In the genomic region with DNA sequence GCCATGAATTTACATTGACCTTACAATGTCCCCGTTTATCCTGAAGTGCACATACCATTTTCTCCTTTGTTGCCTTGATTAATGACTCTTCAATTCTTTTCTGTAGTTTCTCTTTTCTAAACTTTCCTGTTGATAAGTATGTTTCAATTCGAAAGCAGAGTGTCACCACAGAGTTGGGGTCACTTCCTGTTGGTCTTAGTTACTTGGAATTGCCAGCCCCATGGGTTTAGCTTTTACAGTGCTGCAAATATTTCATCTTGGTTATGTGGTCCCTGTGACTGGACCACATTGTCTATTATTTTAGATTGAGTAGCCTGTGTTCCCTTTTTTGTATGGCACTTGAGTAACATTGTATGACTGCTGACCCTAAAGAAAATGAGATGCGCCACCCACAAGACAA, we compare ENCODE assay signal across 13 cellular contexts.
DNase-seq lines count a peak whose midpoint lies in the region; ATAC-seq and TF ChIP-seq lines count a peak whose summit lies in the region.
"Had no signal": no experiment of that assay in that cellular context is flagged by ENCODE, and none has a peak within 500 bp of the region (broad histone marks: within the 10 kb centered on the region; RNA-seq: fewer than 3 reads in every experiment).

No MANE protein-coding gene starts in this region.

- H3K27me3 ChIP-seq in tibial artery, result no peaks in the 10 kb centered on the region
- H3K27me3 ChIP-seq: breast epithelium had no signal

- H3K4me1 ChIP-seq in tibial artery, result no peaks in the 10 kb centered on the region
- H3K4me1 ChIP-seq: breast epithelium had no signal

- DNase-seq in GM12864 (ENCODE audit: low read depth) (peak; percentile 13), NOMO-1 treated with DMSO at 0.1 percent for 48 hours (lab: John Stamatoyannopoulos, UW; ENCODE audit: unreplicated experiment) (peak; percentile 42), superior temporal gyrus (ENCODE audit: extremely low spot score) (no peak), tibial artery (no peak), NCI-H1105 (lab: John Stamatoyannopoulos, UW) (no peak)
- no peak for DNase-seq in activated effector memory CD4-positive, alpha-beta T cell treated with Interleukin-2 at 50 U/mL for 16 hours
- DNase-seq: activated T-cell treated with anti-CD3 and anti-CD28 coated beads, Interleukin-2, amount 50 U/mL, for 48 hours; immature natural killer cell; NCI-H2107; WERI-Rb-1 had no signal

- TF ChIP-seq CTCF in GM12864 (IDR thresholded peaks at IDR 0.05; ENCODE audit: low read depth, low read length, missing control alignments) (no peak), tibial artery (IDR thresholded peaks at IDR 0.05) (no peak)

- ATAC-seq in GM19468 (IDR thresholded peaks at IDR 0.05; ENCODE audit: extremely low read depth, unreplicated experiment) (peak; percentile 55), HG03045 (IDR thresholded peaks at IDR 0.05; ENCODE audit: unreplicated experiment) (peak; percentile 60)

- H3K36me3 ChIP-seq in tibial artery, result no peaks in the 10 kb centered on the region
- H3K36me3 ChIP-seq: breast epithelium, WERI-Rb-1 had no signal

- H3K4me3 ChIP-seq in GM12864 (ENCODE audit: low read depth, low read length) (no peak overlapping the region), tibial artery (no peak overlapping the region)
- H3K4me3 ChIP-seq: breast epithelium had no signal

- intact Hi-C loops in tibial artery (cut with DNase I; ENCODE audit: low total_unique reads), result no loop called here

- no peaks in the 10 kb centered on the region for H3K9me3 ChIP-seq in tibial artery
- H3K9me3 ChIP-seq: breast epithelium had no signal

- H3K27ac ChIP-seq in tibial artery, result no peak overlapping the region
- H3K27ac ChIP-seq: breast epithelium, WERI-Rb-1 had no signal

Comparison
In these comparisons a context has a peak if more than half of its experiments do, and no peak if none do; other contexts are left out.
1. DNase-seq: peak in GM12864 (single experiment) and NOMO-1 treated with DMSO at 0.1 percent for 48 hours (single experiment); none in superior temporal gyrus (single experiment), activated effector memory CD4-positive, alpha-beta T cell treated with Interleukin-2 at 50 U/mL for 16 hours (single experiment), tibial artery (0 of 2) and NCI-H1105 (single experiment).